Comparison of ENCODE assay signal across 8 cellular contexts in the genomic region with DNA sequence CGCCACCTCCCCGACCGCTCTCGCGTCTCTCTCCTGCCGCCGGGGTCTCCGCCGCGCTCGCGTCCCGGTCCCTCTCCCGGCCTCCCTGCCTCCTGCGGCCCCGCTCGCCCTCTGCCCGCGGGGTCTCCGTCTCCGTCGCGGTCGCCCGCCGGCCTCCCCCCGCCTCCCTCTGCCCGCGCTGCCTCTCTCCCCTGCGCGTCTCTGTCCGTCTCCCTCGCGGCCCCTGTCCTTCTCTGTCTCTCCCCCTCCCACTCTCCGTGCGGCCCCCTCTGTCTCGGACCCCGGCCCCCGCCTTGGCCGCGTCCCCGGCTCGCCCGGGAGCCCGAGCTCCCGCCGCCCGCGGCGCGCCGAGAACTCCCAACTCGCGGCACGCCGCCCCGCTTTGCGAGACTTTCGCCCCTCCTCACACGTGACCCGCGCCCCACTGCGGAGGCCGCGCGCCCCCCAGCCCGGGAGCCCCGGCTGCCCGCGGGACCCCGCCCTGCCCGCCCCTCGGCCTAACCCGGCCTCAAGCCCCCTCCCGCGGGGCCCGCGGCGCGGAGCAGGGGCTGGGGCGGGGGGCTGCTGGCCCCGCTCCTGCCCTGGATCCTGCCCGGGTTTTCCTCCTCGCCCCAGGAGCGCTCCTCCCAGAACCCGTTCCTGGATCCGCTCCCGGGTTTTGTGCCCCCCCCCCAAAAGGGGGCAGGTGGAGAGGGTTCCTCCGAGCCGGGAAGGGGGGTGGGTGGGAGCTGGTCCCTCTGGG. TPM values are rescaled to one million over a fixed set of nuclear protein-coding genes. Genes with fewer than 3 reads are reported as not detected.
DNase-seq lines count a peak whose midpoint lies in the region; ATAC-seq and TF ChIP-seq lines count a peak whose summit lies in the region.

No MANE protein-coding gene starts in this region.

- TF ChIP-seq EP300 in suprapubic skin (IDR thresholded peaks at IDR 0.05): no peak

- ATAC-seq in HG03095 (IDR thresholded peaks at IDR 0.05; ENCODE audit: unreplicated experiment): no peak
- ATAC-seq in GM21447 (IDR thresholded peaks at IDR 0.05; ENCODE audit: unreplicated experiment): no peak

- TF ChIP-seq CTCF in suprapubic skin (IDR thresholded peaks at IDR 0.05): no peak

- H3K9ac ChIP-seq in iPS-18a (ENCODE audit: low read length): no peak overlapping the region

- no peak for TF ChIP-seq POLR2A in suprapubic skin (IDR thresholded peaks at IDR 0.05)

- H3K36me3 ChIP-seq in iPS-18a (ENCODE audit: control insufficient read depth, low read depth, low read length): no peaks in the 10 kb centered on the region
- H3K36me3 ChIP-seq in suprapubic skin: no peaks in the 10 kb centered on the region

- peaks cover 66% of the 10 kb centered on the region for H3K27me3 ChIP-seq in iPS-18a (ENCODE audit: control insufficient read depth, insufficient read depth, low read length)
- peaks cover 87% of the 10 kb centered on the region for H3K27me3 ChIP-seq in suprapubic skin

- 2% methylated on average over 8 of the region's 90 CpGs for WGBS in suprapubic skin

- no peaks in the 10 kb centered on the region for H3K9me3 ChIP-seq in iPS-18a (ENCODE audit: control insufficient read depth, low read depth, low read length)
- no peaks in the 10 kb centered on the region for H3K9me3 ChIP-seq in suprapubic skin

- peak overlapping the region; percentile 51 for H3K4me3 ChIP-seq in iPS-18a (ENCODE audit: low read length)
- peak overlapping the region; percentile 53 for H3K4me3 ChIP-seq in suprapubic skin

- DNase-seq in activated CD4-positive, alpha-beta T cell treated with anti-CD3 and anti-CD28 coated beads, Interleukin-2, amount 50 U/mL, for 1 hour: peak; percentile 13
- DNase-seq in activated CD4-positive, alpha-beta T cell treated with anti-CD3 and anti-CD28 coated beads for 4 hours: no peak
- DNase-seq in activated CD4-positive, alpha-beta T cell treated with anti-CD3 and anti-CD28 coated beads, Interleukin-2, amount 50 U/mL, for 48 hours: peak; percentile 13 to 23
- no peak for DNase-seq in suprapubic skin (ENCODE audit: low spot score in 2 of 2)
- no peak for DNase-seq in NCI-H187 treated with DMSO at 0.1 percent for 48 hours (lab: John Stamatoyannopoulos, UW)

- H3K4me1 ChIP-seq in iPS-18a (ENCODE audit: control insufficient read depth, low read depth, low read length) (no peaks in the 10 kb centered on the region), suprapubic skin (peaks cover 18% of the 10 kb centered on the region)

- H3K27ac ChIP-seq in iPS-18a (ENCODE audit: low read length) (no peak overlapping the region), suprapubic skin (no peak overlapping the region)

RNA-seq across cellular contexts. Expression of a gene that starts 0.7 kb away (rescaled TPM):
- under 1 TPM in 3 of 4 donors, not detected in 1; 0.21 to 0.55 (median 0.32) TPM for total RNA-seq in suprapubic skin

RNA-seq across cellular contexts. Expression of a gene that starts 12.2 kb away (rescaled TPM):
- total RNA-seq in suprapubic skin: 1 to 10 TPM; 2.8 to 6.7 (median 3.9) TPM

RNA-seq across cellular contexts. Expression of a gene that starts 50.4 kb away (rescaled TPM):
- total RNA-seq in suprapubic skin: 100 to 1,000 TPM; 315 to 696 (median 363) TPM

Comparison
In these comparisons a context has a peak if more than half of its experiments do, and no peak if none do; other contexts are left out.
1. DNase-seq: peak in activated CD4-positive, alpha-beta T cell treated with anti-CD3 and anti-CD28 coated beads, Interleukin-2, amount 50 U/mL, for 1 hour (single experiment) and activated CD4-positive, alpha-beta T cell treated with anti-CD3 and anti-CD28 coated beads, Interleukin-2, amount 50 U/mL, for 48 hours (2 of 2); none in activated CD4-positive, alpha-beta T cell treated with anti-CD3 and anti-CD28 coated beads for 4 hours (0 of 2), suprapubic skin (0 of 2) and NCI-H187 treated with DMSO at 0.1 percent for 48 hours (single experiment).